1 cellular context compared by ENCODE assay signal in the genomic region with DNA sequence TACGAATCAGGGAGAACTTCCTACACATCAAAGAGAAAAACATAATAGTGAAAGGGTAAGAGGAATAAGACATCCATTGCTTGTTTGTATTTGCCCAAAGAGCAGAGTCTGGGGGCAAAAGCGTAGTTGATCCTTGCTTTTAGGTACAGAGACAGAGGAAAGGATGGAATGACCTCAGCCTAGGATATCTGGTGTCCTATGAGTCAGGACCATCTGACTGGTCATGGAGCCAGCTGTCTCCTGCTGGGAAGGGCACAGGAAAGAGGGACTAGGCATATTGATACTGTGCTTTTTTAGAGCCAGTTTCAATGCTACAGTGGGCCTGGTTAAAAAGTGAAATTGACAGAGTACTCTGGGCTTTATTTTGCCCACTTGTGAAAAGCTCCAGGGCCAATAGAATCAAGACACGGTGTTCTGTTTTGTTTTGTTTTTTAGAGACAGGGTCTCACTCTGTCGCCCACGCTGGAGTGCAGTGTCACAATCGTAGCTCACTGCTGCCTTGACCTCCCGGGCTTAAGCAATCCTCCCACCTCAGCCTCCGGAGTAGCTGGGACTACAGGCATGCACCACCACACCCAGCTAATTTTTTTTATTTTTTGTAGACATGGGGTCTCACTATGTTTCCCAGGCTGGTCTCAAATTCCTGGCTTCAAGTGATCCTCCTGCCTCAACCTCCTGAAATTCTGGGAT.
TF ChIP-seq lines count a peak whose summit lies in the region.

No MANE protein-coding gene starts in this region.

TF ChIP-seq in neural cell, 6 proteins besides CTCF, POLR2A, EP300 and RAD21 (continued from another document):
- TF ChIP-seq, protein P1, sequence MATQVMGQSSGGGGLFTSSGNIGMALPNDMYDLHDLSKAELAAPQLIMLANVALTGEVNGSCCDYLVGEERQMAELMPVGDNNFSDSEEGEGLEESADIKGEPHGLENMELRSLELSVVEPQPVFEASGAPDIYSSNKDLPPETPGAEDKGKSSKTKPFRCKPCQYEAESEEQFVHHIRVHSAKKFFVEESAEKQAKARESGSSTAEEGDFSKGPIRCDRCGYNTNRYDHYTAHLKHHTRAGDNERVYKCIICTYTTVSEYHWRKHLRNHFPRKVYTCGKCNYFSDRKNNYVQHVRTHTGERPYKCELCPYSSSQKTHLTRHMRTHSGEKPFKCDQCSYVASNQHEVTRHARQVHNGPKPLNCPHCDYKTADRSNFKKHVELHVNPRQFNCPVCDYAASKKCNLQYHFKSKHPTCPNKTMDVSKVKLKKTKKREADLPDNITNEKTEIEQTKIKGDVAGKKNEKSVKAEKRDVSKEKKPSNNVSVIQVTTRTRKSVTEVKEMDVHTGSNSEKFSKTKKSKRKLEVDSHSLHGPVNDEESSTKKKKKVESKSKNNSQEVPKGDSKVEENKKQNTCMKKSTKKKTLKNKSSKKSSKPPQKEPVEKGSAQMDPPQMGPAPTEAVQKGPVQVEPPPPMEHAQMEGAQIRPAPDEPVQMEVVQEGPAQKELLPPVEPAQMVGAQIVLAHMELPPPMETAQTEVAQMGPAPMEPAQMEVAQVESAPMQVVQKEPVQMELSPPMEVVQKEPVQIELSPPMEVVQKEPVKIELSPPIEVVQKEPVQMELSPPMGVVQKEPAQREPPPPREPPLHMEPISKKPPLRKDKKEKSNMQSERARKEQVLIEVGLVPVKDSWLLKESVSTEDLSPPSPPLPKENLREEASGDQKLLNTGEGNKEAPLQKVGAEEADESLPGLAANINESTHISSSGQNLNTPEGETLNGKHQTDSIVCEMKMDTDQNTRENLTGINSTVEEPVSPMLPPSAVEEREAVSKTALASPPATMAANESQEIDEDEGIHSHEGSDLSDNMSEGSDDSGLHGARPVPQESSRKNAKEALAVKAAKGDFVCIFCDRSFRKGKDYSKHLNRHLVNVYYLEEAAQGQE (IDR thresholded peaks at IDR 0.05; ENCODE audit: borderline replicate concordance) = no peak
- TF ChIP-seq POLR2AphosphoS5 (IDR thresholded peaks at IDR 0.05) (no peak), EZH2 (IDR thresholded peaks at IDR 0.05; ENCODE audit: borderline replicate concordance, insufficient read depth, low read length, poor library complexity, severe bottlenecking) (no peak), SMC3 (conservative IDR thresholded peaks at IDR 0.05; ENCODE audit: poor library complexity) (no peak)
